In the genomic region with DNA sequence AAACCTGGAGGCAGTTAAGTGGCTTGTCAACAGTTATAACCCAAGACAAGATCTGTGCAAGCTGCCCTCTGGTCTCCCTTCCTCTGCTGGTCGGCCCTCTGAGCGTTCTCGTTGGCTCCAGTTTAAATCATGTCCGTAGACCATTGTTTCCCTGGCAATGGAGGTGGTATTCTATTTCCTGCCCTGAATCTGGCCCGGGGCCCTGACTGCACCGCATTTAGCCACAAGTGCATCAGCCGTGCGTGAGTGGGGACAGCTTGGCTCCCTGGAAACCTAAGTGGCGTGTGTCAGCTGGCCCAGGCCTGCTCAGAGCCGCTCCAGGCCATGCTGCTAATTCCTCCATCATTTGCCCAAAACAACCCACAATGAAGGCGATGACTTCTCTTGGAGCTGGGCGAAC, we compare ENCODE assay signal across 9 cellular contexts. TPM values are rescaled to one million over a fixed set of nuclear protein-coding genes. Genes with fewer than 3 reads are reported as not detected.
DNase-seq lines count a peak whose midpoint lies in the region; ATAC-seq and TF ChIP-seq lines count a peak whose summit lies in the region.
"Had no signal": no experiment of that assay in that cellular context is flagged by ENCODE, and none has a peak within 500 bp of the region (broad histone marks: within the 10 kb centered on the region; RNA-seq: fewer than 3 reads in every experiment).

No MANE protein-coding gene starts in this region.

- intact Hi-C loops in upper lobe of right lung (cut with DNase I), result no loop called here

- H3K27me3 ChIP-seq in right atrium auricular region (no peaks in the 10 kb centered on the region), upper lobe of right lung (peaks cover 6% of the 10 kb centered on the region)

- no peak for TF ChIP-seq CTCF in right atrium auricular region (IDR thresholded peaks at IDR 0.05)
- TF ChIP-seq CTCF in upper lobe of right lung (IDR thresholded peaks at IDR 0.05), result no peak

- H3K27ac ChIP-seq in right atrium auricular region (peak overlapping the region; percentile 71 to 90), upper lobe of right lung (no peak overlapping the region)

- peak; percentile 23 for ATAC-seq in upper lobe of right lung
- no peak for ATAC-seq in left lobe of liver
- no peak for ATAC-seq in HG02678 (IDR thresholded peaks at IDR 0.05; ENCODE audit: unreplicated experiment)

- no peaks in the 10 kb centered on the region for H3K9me3 ChIP-seq in right atrium auricular region
- no peaks in the 10 kb centered on the region for H3K9me3 ChIP-seq in upper lobe of right lung

- DNase-seq in NCI-H2196 (lab: John Stamatoyannopoulos, UW; ENCODE audit: unreplicated experiment) (peak; percentile 28), NCI-H2196 treated with DMSO at 0.1 percent for 48 hours (lab: John Stamatoyannopoulos, UW; ENCODE audit: unreplicated experiment) (no peak), SHP77 treated with DMSO at 0.1 percent for 48 hours (lab: John Stamatoyannopoulos, UW) (peak; percentile 73), right atrium auricular region (ENCODE audit: low spot score) (peak; percentile 69), upper lobe of right lung (no peak), left lobe of liver (ENCODE audit: low spot score) (no peak), kidney glomerular epithelial cell (lab: John Stamatoyannopoulos, UW) (no peak)
- DNase-seq: kidney had no signal

- H3K36me3 ChIP-seq in right atrium auricular region (no peaks in the 10 kb centered on the region), upper lobe of right lung (no peaks in the 10 kb centered on the region)

- H3K4me3 ChIP-seq in right atrium auricular region, result peak overlapping the region; percentile 42 to 45
- H3K4me3 ChIP-seq in upper lobe of right lung, result no peak overlapping the region

- H3K4me1 ChIP-seq in right atrium auricular region (peaks cover 0 to 11% of the 10 kb centered on the region in 2 donors), upper lobe of right lung (no peaks in the 10 kb centered on the region)

RNA-seq across cellular contexts. Expression of gene MYLK3, which starts 15.0 kb away (rescaled TPM):
- total RNA-seq in right atrium auricular region (100 to 1,000 TPM; 275 to 456 TPM), upper lobe of right lung (0.43 TPM), left lobe of liver (0.08 TPM)

Comparison
In these comparisons a context has a peak if more than half of its experiments do, and no peak if none do; other contexts are left out.
1. DNase-seq: peak in NCI-H2196 (single experiment), SHP77 treated with DMSO at 0.1 percent for 48 hours (single experiment) and right atrium auricular region (single experiment); none in NCI-H2196 treated with DMSO at 0.1 percent for 48 hours (single experiment), upper lobe of right lung (single experiment), left lobe of liver (single experiment) and kidney glomerular epithelial cell (single experiment).
2. RNA of gene MYLK3, which starts 15.0 kb away (total RNA-seq): 275 to 456 TPM in right atrium auricular region; 0.43 TPM in upper lobe of right lung (single experiment) and 0.08 TPM in left lobe of liver (single experiment); every median in the first group is over 100 times any median in the second.